Comparison of ENCODE assay signal across 28 cellular contexts in the genomic region with DNA sequence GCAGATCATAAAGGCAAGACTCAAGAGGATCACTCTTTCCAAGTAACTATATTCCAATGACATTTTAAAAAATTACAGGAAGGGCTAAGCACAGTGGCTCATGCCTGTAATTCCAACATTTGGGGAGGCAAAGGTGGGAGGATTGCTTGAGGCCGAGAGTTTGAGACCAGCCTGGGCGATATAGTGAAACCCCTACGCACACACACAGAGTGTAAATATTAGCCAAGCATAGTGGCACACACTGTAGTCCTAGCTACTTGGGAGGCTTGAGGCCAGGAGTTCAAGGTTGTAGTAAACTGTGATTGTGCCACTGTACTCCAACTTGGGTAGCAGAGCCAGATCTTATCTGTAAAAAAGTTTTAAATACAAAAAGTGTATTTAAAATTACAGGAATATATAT.
DNase-seq lines count a peak whose midpoint lies in the region; ATAC-seq, FAIRE-seq and TF ChIP-seq lines count a peak whose summit lies in the region.
"Had no signal": no experiment of that assay in that cellular context is flagged by ENCODE, and none has a peak within 500 bp of the region (broad histone marks: within the 10 kb centered on the region; RNA-seq: fewer than 3 reads in every experiment).

No MANE protein-coding gene starts in this region.

- TF ChIP-seq CTCF in HepG2 (CRISPR knock-in tag; IDR thresholded peaks at IDR 0.05) (no peak), right lobe of liver (IDR thresholded peaks at IDR 0.05) (no peak)

- ATAC-seq in HepG2 (peak; percentile 93), right lobe of liver (no peak)
- ATAC-seq: A549; CD8-positive, alpha-beta T cell had no signal

- 4% methylated on average over 3 of the region's 3 CpGs for WGBS in HepG2 (ENCODE audit: low lambda C conversion rate)
- 81% methylated on average over 2 of the region's 3 CpGs for WGBS in right lobe of liver (ENCODE audit: insufficient coverage, low coverage, low lambda C conversion rate, missing lambda C conversion rate)

- no peaks in the 10 kb centered on the region for H4K20me1 ChIP-seq in HepG2 (ENCODE audit: insufficient read depth, low read length)
- H4K20me1 ChIP-seq: BLaER1; BLaER1 treated with 17β-estradiol and CSF1 and Interleukin-3, amounts not matched to agents 10 nM and 100 nM had no signal

- H3K4me2 ChIP-seq in HepG2 (ENCODE audit: low read depth, low read length), result no peak overlapping the region
- H3K4me2 ChIP-seq: A549; BLaER1; BLaER1 treated with 17β-estradiol and CSF1 and Interleukin-3, amounts not matched to agents 10 nM and 100 nM had no signal

- TF ChIP-seq POLR2A in HepG2 (IDR thresholded peaks at IDR 0.05; ENCODE audit: insufficient read depth in 1 of 2, low read depth in 2 of 2, low read length in 2 of 2) (no peak), right lobe of liver (IDR thresholded peaks at IDR 0.05) (no peak)

- no peak overlapping the region for H3K9ac ChIP-seq in HepG2 (ENCODE audit: insufficient read depth, low read depth, low read length)
- H3K9ac ChIP-seq: BLaER1; BLaER1 treated with 17β-estradiol and CSF1 and Interleukin-3, amounts not matched to agents 10 nM and 100 nM had no signal

- DNase-seq in HepG2 (ENCODE audit: low spot score) (peak; percentile 49), right lobe of liver (no peak)
- DNase-seq: 8988T; ACHN; AML-193; BE2C; C1 segment of cervical spinal cord; Caco-2; Calu3; CD4-positive, alpha-beta memory T cell; CD4-positive, alpha-beta T cell; CD4-positive, CD25-positive, alpha-beta regulatory T cell; CD8-positive, alpha-beta memory T cell; CD8-positive, alpha-beta T cell; COR-L47; DMS 273 treated with DMSO at 0.1 percent for 48 hours; DMS153; DMS53; DMS79; DMS79 treated with DMSO at 0.1 percent for 48 hours; DND-41; EL had no signal

- H3K36me3 ChIP-seq in HepG2 (replicated peaks in 1 of 2; ENCODE audit: control insufficient read depth in 1 of 2, insufficient read depth in 2 of 2, low read length in 2 of 2) (no peaks in the 10 kb centered on the region), right lobe of liver (no peaks in the 10 kb centered on the region)
- H3K36me3 ChIP-seq: BE2C; BLaER1; BLaER1 treated with 17β-estradiol and CSF1 and Interleukin-3, amounts not matched to agents 10 nM and 100 nM had no signal

- H3K9me3 ChIP-seq in HepG2 (ENCODE audit: low read length), result peaks cover 32% of the 10 kb centered on the region
- H3K9me3 ChIP-seq in right lobe of liver, result no peaks in the 10 kb centered on the region
- H3K9me3 ChIP-seq: A549; BE2C; BLaER1; BLaER1 treated with 17β-estradiol and CSF1 and Interleukin-3, amounts not matched to agents 10 nM and 100 nM; Caco-2 had no signal

- no peak for TF ChIP-seq RAD21 in HepG2 (CRISPR knock-in tag; IDR thresholded peaks at IDR 0.05)

- POLR2A ChIA-PET in HepG2 (lab: Yijun Ruan, JAX), result no interaction called here

- TF ChIP-seq EP300 in HepG2 (IDR thresholded peaks at IDR 0.05; ENCODE audit: low read depth in 2 of 2, low read length in 2 of 2) (0 out of 4 replicates have a peak, but pooled peaks of 1 of the 2 experiments have one; percentile 12), HepG2 (CRISPR knock-in tag; IDR thresholded peaks at IDR 0.05; ENCODE audit: borderline replicate concordance) (no peak)

- in situ Hi-C loops in HepG2 (cut with HindIII; ENCODE audit: extremely low pct_ligation_motif_present, low pct_unique_long_range_greater_than_20kb), result no loop called here

- CTCF ChIA-PET in HepG2 (lab: Yijun Ruan, JAX; ENCODE audit: low intra/inter-chr PET ratio, low total read pairs), result no interaction called here

- no peaks in the 10 kb centered on the region for H3K79me2 ChIP-seq in HepG2 (ENCODE audit: insufficient read depth, low read length)

- no TSS peak for BruUV-seq in HepG2 (replicated peaks; lab: Mats Ljungman, UMichigan)

- H3K4me3 ChIP-seq in HepG2 (replicated peaks in 1 of 3; ENCODE audit: insufficient read depth in 1 of 3, low read depth in 2 of 3, low read length in 3 of 3), result no peak overlapping the region
- no peak overlapping the region for H3K4me3 ChIP-seq in right lobe of liver
- H3K4me3 ChIP-seq: A549; BLaER1; BLaER1 treated with 17β-estradiol and CSF1 and Interleukin-3, amounts not matched to agents 10 nM and 100 nM had no signal

- H3K27me3 ChIP-seq in HepG2 (ENCODE audit: control insufficient read depth in 1 of 2, insufficient read depth in 2 of 2, low read length in 2 of 2), result no peaks in the 10 kb centered on the region
- H3K27me3 ChIP-seq in right lobe of liver, result no peaks in the 10 kb centered on the region
- H3K27me3 ChIP-seq: BE2C; BLaER1; BLaER1 treated with 17β-estradiol and CSF1 and Interleukin-3, amounts not matched to agents 10 nM and 100 nM had no signal

- H3K4me1 ChIP-seq in HepG2 (ENCODE audit: insufficient read depth, low read length) (peaks cover 7% of the 10 kb centered on the region), right lobe of liver (no peaks in the 10 kb centered on the region)
- H3K4me1 ChIP-seq: BE2C; BLaER1; BLaER1 treated with 17β-estradiol and CSF1 and Interleukin-3, amounts not matched to agents 10 nM and 100 nM; Caco-2 had no signal

- FAIRE-seq in HepG2 (lab: Jason Lieb, UNC), result no peak
- FAIRE-seq: A549, D721Med had no signal

- intact Hi-C loops in HepG2 (cut with micrococcal nuclease; ENCODE audit: unreplicated experiment) (no loop called here), right lobe of liver (cut with DNase I) (no loop called here)

- no peak overlapping the region for H3K27ac ChIP-seq in HepG2 (ENCODE audit: extremely low read length, insufficient read depth, low read length)
- no peak overlapping the region for H3K27ac ChIP-seq in right lobe of liver
- H3K27ac ChIP-seq: 22Rv1; A549; BLaER1; BLaER1 treated with 17β-estradiol and CSF1 and Interleukin-3, amounts not matched to agents 10 nM and 100 nM; C4-2B had no signal

- H2AFZ ChIP-seq in HepG2 (ENCODE audit: low read length), result no peak overlapping the region

TF ChIP-seq in HepG2, 621 proteins besides CTCF, POLR2A, EP300 and RAD21 (continues in another document):
- TF ChIP-seq SCMH1 (CRISPR knock-in tag; IDR thresholded peaks at IDR 0.05; ENCODE audit: borderline replicate concordance) (no peak), TBX3 (IDR thresholded peaks at IDR 0.05; ENCODE audit: borderline replicate concordance) (no peak), FOXA1 (IDR thresholded peaks at IDR 0.05) (no peak), FOXA1 (CRISPR knock-in tag; IDR thresholded peaks at IDR 0.05) (no peak), FOSL2 (CRISPR knock-in tag; IDR thresholded peaks at IDR 0.05) (0 out of 2 replicates have a peak, but pooled peaks have one; percentile 27), ZNF30 (CRISPR knock-in tag; IDR thresholded peaks at IDR 0.05) (no peak), ZNF292 (CRISPR knock-in tag; IDR thresholded peaks at IDR 0.05; ENCODE audit: borderline replicate concordance, low read depth) (no peak), HNF4A (CRISPR knock-in tag; IDR thresholded peaks at IDR 0.05) (peak; percentile 64), ZNF83 (CRISPR knock-in tag; IDR thresholded peaks at IDR 0.05; ENCODE audit: borderline replicate concordance) (no peak), SOX13 (IDR thresholded peaks at IDR 0.05) (no peak), SOX13 (CRISPR knock-in tag; conservative IDR thresholded peaks at IDR 0.05 in 1 of 2, IDR thresholded peaks at IDR 0.05 in 1 of 2) (peak in 1 of 2 experiments; percentile 34; a peak in 1 of 4 replicates), KDM1A (CRISPR knock-in tag; IDR thresholded peaks at IDR 0.05) (no peak), ELF1 (CRISPR knock-in tag; IDR thresholded peaks at IDR 0.05) (no peak), HDAC2 (CRISPR knock-in tag; IDR thresholded peaks at IDR 0.05) (no peak), FOXC1 (CRISPR knock-in tag; IDR thresholded peaks at IDR 0.05; ENCODE audit: borderline replicate concordance) (no peak), ZSCAN21 (CRISPR knock-in tag; IDR thresholded peaks at IDR 0.05; ENCODE audit: borderline replicate concordance) (no peak), SRY (CRISPR knock-in tag; IDR thresholded peaks at IDR 0.05) (no peak)
- TF ChIP-seq, protein P1, sequence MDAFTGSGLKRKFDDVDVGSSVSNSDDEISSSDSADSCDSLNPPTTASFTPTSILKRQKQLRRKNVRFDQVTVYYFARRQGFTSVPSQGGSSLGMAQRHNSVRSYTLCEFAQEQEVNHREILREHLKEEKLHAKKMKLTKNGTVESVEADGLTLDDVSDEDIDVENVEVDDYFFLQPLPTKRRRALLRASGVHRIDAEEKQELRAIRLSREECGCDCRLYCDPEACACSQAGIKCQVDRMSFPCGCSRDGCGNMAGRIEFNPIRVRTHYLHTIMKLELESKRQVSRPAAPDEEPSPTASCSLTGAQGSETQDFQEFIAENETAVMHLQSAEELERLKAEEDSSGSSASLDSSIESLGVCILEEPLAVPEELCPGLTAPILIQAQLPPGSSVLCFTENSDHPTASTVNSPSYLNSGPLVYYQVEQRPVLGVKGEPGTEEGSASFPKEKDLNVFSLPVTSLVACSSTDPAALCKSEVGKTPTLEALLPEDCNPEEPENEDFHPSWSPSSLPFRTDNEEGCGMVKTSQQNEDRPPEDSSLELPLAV (CRISPR knock-in tag; conservative IDR thresholded peaks at IDR 0.05; ENCODE audit: low read depth), result no peak
- TF ChIP-seq, protein P2, sequence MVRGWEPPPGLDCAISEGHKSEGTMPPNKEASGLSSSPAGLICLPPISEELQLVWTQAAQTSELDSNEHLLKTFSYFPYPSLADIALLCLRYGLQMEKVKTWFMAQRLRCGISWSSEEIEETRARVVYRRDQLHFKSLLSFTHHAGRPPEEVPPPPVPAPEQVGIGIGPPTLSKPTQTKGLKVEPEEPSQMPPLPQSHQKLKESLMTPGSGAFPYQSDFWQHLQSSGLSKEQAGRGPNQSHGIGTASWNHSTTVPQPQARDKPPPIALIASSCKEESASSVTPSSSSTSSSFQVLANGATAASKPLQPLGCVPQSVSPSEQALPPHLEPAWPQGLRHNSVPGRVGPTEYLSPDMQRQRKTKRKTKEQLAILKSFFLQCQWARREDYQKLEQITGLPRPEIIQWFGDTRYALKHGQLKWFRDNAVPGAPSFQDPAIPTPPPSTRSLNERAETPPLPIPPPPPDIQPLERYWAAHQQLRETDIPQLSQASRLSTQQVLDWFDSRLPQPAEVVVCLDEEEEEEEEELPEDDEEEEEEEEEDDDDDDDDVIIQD (CRISPR knock-in tag; IDR thresholded peaks at IDR 0.05; ENCODE audit: low read depth), result peak; percentile 70; the same call in 1 of the 2 replicates
